In the genomic region with DNA sequence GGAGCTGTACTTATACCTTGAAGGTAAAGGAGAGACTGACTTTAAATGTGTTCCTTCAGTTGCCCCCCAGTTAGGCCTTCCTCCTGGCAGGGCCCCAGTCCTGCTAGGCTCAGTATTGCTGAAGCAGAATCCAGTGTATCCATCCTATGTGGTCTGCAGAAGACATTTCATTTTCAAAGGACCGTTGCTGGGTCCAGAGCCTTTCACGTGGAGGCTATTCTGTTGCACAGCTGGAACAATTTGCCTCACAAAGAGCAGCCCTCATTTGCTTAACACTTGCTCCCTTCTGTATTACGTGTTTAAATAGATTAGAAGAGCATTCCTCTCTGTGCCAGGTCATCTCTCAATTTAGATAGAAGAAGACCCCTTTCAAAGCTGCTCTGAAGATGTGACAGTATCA, we compare ENCODE assay signal across 16 cellular contexts.
"Had no signal": no experiment of that assay in that cellular context is flagged by ENCODE, and none has a peak within 500 bp of the region (broad histone marks: within the 10 kb centered on the region; RNA-seq: fewer than 3 reads in every experiment).

No MANE protein-coding gene starts in this region.

- H3K27me3 Mint-ChIP-seq: type B pancreatic cell had no signal

- DNase-seq: activated CD4-positive, alpha-beta T cell treated with anti-CD3 and anti-CD28 coated beads, Interleukin-2, amount 10 ng/mL, durations not matched to agents 7 days and 5 days; activated CD4-positive, CD25-positive, alpha-beta regulatory T cell; activated CD8-positive, alpha-beta memory T cell treated with anti-CD3 and anti-CD28 coated beads for 24 hours; activated naive CD4-positive, alpha-beta T cell treated with anti-CD3 and anti-CD28 coated beads for 36 hours; colonic mucosa; effector CD8-positive, alpha-beta T cell; heart right ventricle; mucosa of descending colon; naive thymus-derived CD8-positive, alpha-beta T cell; nucleus accumbens; sigmoid colon; stimulated activated CD4-positive, alpha-beta T cell treated with anti-CD3 and anti-CD28 coated beads, Interleukin-12 subunit alpha, Interleukin-12 subunit beta, amount 100 ng/mL, for 4 hours; stimulated activated naive CD4-positive, alpha-beta T cell; T-helper 17 cell had no signal

- H3K4me1 Mint-ChIP-seq: activated CD4-positive, alpha-beta T cell treated with anti-CD3 and anti-CD28 coated beads, Interleukin-2, amount 10 ng/mL, durations not matched to agents 7 days and 5 days; naive thymus-derived CD8-positive, alpha-beta T cell; T-helper 17 cell had no signal

- H3K9me3 Mint-ChIP-seq: activated CD4-positive, alpha-beta T cell treated with anti-CD3 and anti-CD28 coated beads, Interleukin-2, amount 10 ng/mL, durations not matched to agents 7 days and 5 days; activated naive CD4-positive, alpha-beta T cell treated with anti-CD3 and anti-CD28 coated beads for 36 hours; naive thymus-derived CD8-positive, alpha-beta T cell had no signal

- H3K9me3 ChIP-seq: colonic mucosa, heart right ventricle, mucosa of descending colon, sigmoid colon had no signal

- H3K4me3 Mint-ChIP-seq: activated CD4-positive, alpha-beta T cell treated with anti-CD3 and anti-CD28 coated beads, Interleukin-2, amount 10 ng/mL, durations not matched to agents 7 days and 5 days; activated naive CD4-positive, alpha-beta T cell treated with anti-CD3 and anti-CD28 coated beads for 36 hours; naive thymus-derived CD8-positive, alpha-beta T cell; T-helper 17 cell; type B pancreatic cell had no signal

- H3K4me1 ChIP-seq: colonic mucosa had no signal

- H3K27ac Mint-ChIP-seq: activated CD4-positive, alpha-beta T cell treated with anti-CD3 and anti-CD28 coated beads, Interleukin-2, amount 10 ng/mL, durations not matched to agents 7 days and 5 days; activated naive CD4-positive, alpha-beta T cell treated with anti-CD3 and anti-CD28 coated beads for 36 hours; naive thymus-derived CD8-positive, alpha-beta T cell; T-helper 17 cell; type B pancreatic cell had no signal

- H3K36me3 ChIP-seq: cardiac muscle cell, colonic mucosa, heart right ventricle, sigmoid colon had no signal

- H3K27me3 ChIP-seq: cardiac muscle cell, colonic mucosa, heart right ventricle, sigmoid colon had no signal

- H3K36me3 Mint-ChIP-seq: naive thymus-derived CD8-positive, alpha-beta T cell; type B pancreatic cell had no signal

- H3K27ac ChIP-seq: cardiac muscle cell, colonic mucosa, heart right ventricle, sigmoid colon had no signal

- H3K4me3 ChIP-seq: cardiac muscle cell, colonic mucosa, heart right ventricle, mucosa of descending colon, sigmoid colon had no signal

- ATAC-seq: heart right ventricle; mucosa of descending colon; naive thymus-derived CD8-positive, alpha-beta T cell; T-helper 17 cell had no signal
